Comparison of ENCODE assay signal across 16 cellular contexts in genomic region chr16:68077866-68078725, GRCh38. TPM values are rescaled to one million over a fixed set of nuclear protein-coding genes. Genes with fewer than 3 reads are reported as not detected.
DNase-seq lines count a peak whose midpoint lies in the region; ATAC-seq and TF ChIP-seq lines count a peak whose summit lies in the region.
"Had no signal": no experiment of that assay in that cellular context is flagged by ENCODE, and none has a peak within 500 bp of the region (broad histone marks: within the 10 kb centered on the region; RNA-seq: fewer than 3 reads in every experiment).

No MANE protein-coding gene starts in this region.

- H3K36me3 Mint-ChIP-seq in activated naive CD8-positive, alpha-beta T cell treated with anti-CD3 and anti-CD28 coated beads, Interleukin-2, amount 10 ng/mL, durations not matched to agents 7 days and 5 days: peaks cover 32% of the 10 kb centered on the region
- H3K36me3 Mint-ChIP-seq in natural killer cell treated with Interleukin-12 subunit alpha and Interleukin-12 subunit beta and Interleukin-15 and Interleukin-18, amount 100 ng/mL, for 72 hours: peaks cover 10% of the 10 kb centered on the region

- H3K27ac ChIP-seq in BLaER1 (peak overlapping the region; percentile 85; the same call in 1 of the 2 replicates), HEK293 (ENCODE audit: extremely low read depth, low read depth, low read length) (no peak overlapping the region), colonic mucosa (no peak overlapping the region), SJCRH30 (no peak overlapping the region)
- H3K27ac ChIP-seq: pancreas had no signal

- H4K20me1 ChIP-seq in BLaER1: peaks cover 34% of the 10 kb centered on the region

- peaks cover 79% of the 10 kb centered on the region for H3K4me1 Mint-ChIP-seq in activated naive CD8-positive, alpha-beta T cell treated with anti-CD3 and anti-CD28 coated beads, Interleukin-2, amount 10 ng/mL, durations not matched to agents 7 days and 5 days
- peaks cover 80 to 81% of the 10 kb centered on the region in 2 donors for H3K4me1 Mint-ChIP-seq in natural killer cell treated with Interleukin-12 subunit alpha and Interleukin-12 subunit beta and Interleukin-15 and Interleukin-18, amount 100 ng/mL, for 72 hours (ENCODE audit: low read depth in 2 of 2)
- H3K4me1 Mint-ChIP-seq: WTC11 had no signal

- H3K27ac Mint-ChIP-seq in activated naive CD8-positive, alpha-beta T cell treated with anti-CD3 and anti-CD28 coated beads, Interleukin-2, amount 10 ng/mL, durations not matched to agents 7 days and 5 days: peak overlapping the region; percentile 94
- H3K27ac Mint-ChIP-seq in natural killer cell treated with Interleukin-12 subunit alpha and Interleukin-12 subunit beta and Interleukin-15 and Interleukin-18, amount 100 ng/mL, for 72 hours: peak overlapping the region; percentile 93 to 95
- H3K27ac Mint-ChIP-seq: WTC11 had no signal

- CTCF ChIA-PET in HEK293 (lab: Yijun Ruan, JAX): no interaction called here

- peaks cover 99% of the 10 kb centered on the region for H3K4me1 ChIP-seq in BLaER1
- no peaks in the 10 kb centered on the region for H3K4me1 ChIP-seq in HEK293 (ENCODE audit: control insufficient read depth, insufficient read depth, low read length)
- H3K4me1 ChIP-seq in colonic mucosa: peaks cover 24% of the 10 kb centered on the region
- no peaks in the 10 kb centered on the region for H3K4me1 ChIP-seq in SJCRH30
- H3K4me1 ChIP-seq: pancreas had no signal

- peaks cover 44% of the 10 kb centered on the region for H3K36me3 ChIP-seq in BLaER1
- H3K36me3 ChIP-seq in HEK293 (ENCODE audit: control insufficient read depth in 2 of 2, insufficient read depth in 1 of 2, low read length in 2 of 2): peaks cover 8 to 55% of the 10 kb centered on the region in 2 experiments; a peak in 2 of 3 replicates
- no peaks in the 10 kb centered on the region for H3K36me3 ChIP-seq in colonic mucosa
- H3K36me3 ChIP-seq in SJCRH30: no peaks in the 10 kb centered on the region
- H3K36me3 ChIP-seq: pancreas had no signal

- no peak for DNase-seq in activated naive CD8-positive, alpha-beta T cell treated with anti-CD3 and anti-CD28 coated beads, Interleukin-2, amount 10 ng/mL, durations not matched to agents 7 days and 5 days
- DNase-seq in natural killer cell treated with Interleukin-12 subunit alpha and Interleukin-12 subunit beta and Interleukin-15 and Interleukin-18, amount 100 ng/mL, for 72 hours (ENCODE audit: low spot score): no peak
- DNase-seq in colonic mucosa: no peak
- DNase-seq in SHP77 treated with DMSO at 0.1 percent for 48 hours (lab: John Stamatoyannopoulos, UW): no peak
- DNase-seq in SJCRH30: no peak
- DNase-seq: activated effector memory CD4-positive, alpha-beta T cell treated with anti-CD3 and anti-CD28 coated beads, Interleukin-2, amount 50 U/mL, for 16 hours; AML-193; central memory CD4-positive, alpha-beta T cell; hypothalamus; left ventricle myocardium superior; SK-N-SH had no signal

- H3K9ac ChIP-seq in BLaER1: 0 out of 2 replicates have a peak overlapping the region, but pooled peaks have one; percentile 7
- H3K9ac ChIP-seq in colonic mucosa (ENCODE audit: low read depth in 2 of 2, low read length in 2 of 2): peak overlapping the region in 1 of 2 donors; percentile 55
- H3K9ac ChIP-seq: SK-N-SH had no signal

- no peaks in the 10 kb centered on the region for H3K27me3 Mint-ChIP-seq in activated naive CD8-positive, alpha-beta T cell treated with anti-CD3 and anti-CD28 coated beads, Interleukin-2, amount 10 ng/mL, durations not matched to agents 7 days and 5 days
- no peaks in the 10 kb centered on the region for H3K27me3 Mint-ChIP-seq in natural killer cell treated with Interleukin-12 subunit alpha and Interleukin-12 subunit beta and Interleukin-15 and Interleukin-18, amount 100 ng/mL, for 72 hours

- H3K27me3 ChIP-seq in BLaER1: peaks cover 5% of the 10 kb centered on the region; the same call in 1 of the 2 replicates
- no peaks in the 10 kb centered on the region for H3K27me3 ChIP-seq in colonic mucosa
- H3K27me3 ChIP-seq in SJCRH30: no peaks in the 10 kb centered on the region
- H3K27me3 ChIP-seq: pancreas had no signal

- ATAC-seq in activated naive CD8-positive, alpha-beta T cell treated with anti-CD3 and anti-CD28 coated beads, Interleukin-2, amount 10 ng/mL, durations not matched to agents 7 days and 5 days (ENCODE audit: low read depth): no peak
- ATAC-seq in natural killer cell treated with Interleukin-12 subunit alpha and Interleukin-12 subunit beta and Interleukin-15 and Interleukin-18, amount 100 ng/mL, for 72 hours: no peak
- no peak for ATAC-seq in HG03045 (IDR thresholded peaks at IDR 0.05; ENCODE audit: unreplicated experiment)
- ATAC-seq: left ventricle myocardium superior, pancreas, WTC11 had no signal

- H3K4me3 ChIP-seq in BLaER1 (no peak overlapping the region), HEK293 (ENCODE audit: low read depth, low read length) (no peak overlapping the region), colonic mucosa (no peak overlapping the region), SJCRH30 (no peak overlapping the region)
- H3K4me3 ChIP-seq: pancreas had no signal

- peak overlapping the region; percentile 73 for H3K4me3 Mint-ChIP-seq in activated naive CD8-positive, alpha-beta T cell treated with anti-CD3 and anti-CD28 coated beads, Interleukin-2, amount 10 ng/mL, durations not matched to agents 7 days and 5 days
- peak overlapping the region; percentile 72 for H3K4me3 Mint-ChIP-seq in natural killer cell treated with Interleukin-12 subunit alpha and Interleukin-12 subunit beta and Interleukin-15 and Interleukin-18, amount 100 ng/mL, for 72 hours
- H3K4me3 Mint-ChIP-seq: WTC11 had no signal

- POLR2A ChIA-PET in HEK293 (lab: Yijun Ruan, JAX): no interaction called here
- POLR2A ChIA-PET in activated naive CD8-positive, alpha-beta T cell treated with anti-CD3 and anti-CD28 coated beads, Interleukin-2, amount 10 ng/mL, durations not matched to agents 7 days and 5 days (lab: Charles Lee): interaction anchor here (0.6 to 11.3 kb wide), 3 partner anchors 6 to 208 kb away, joined by 3 to 240 read pairs (median 5); no protein-coding TSS in a partner anchor

- peak overlapping the region; percentile 87 for H3K4me2 ChIP-seq in BLaER1
- H3K4me2 ChIP-seq: SK-N-SH had no signal

- H3K9me3 ChIP-seq in BLaER1 (no peaks in the 10 kb centered on the region), HEK293 (ENCODE audit: control insufficient read depth, insufficient read depth, low read depth, low read length) (no peaks in the 10 kb centered on the region), colonic mucosa (no peaks in the 10 kb centered on the region), SJCRH30 (replicated peaks) (no peaks in the 10 kb centered on the region)
- H3K9me3 ChIP-seq: pancreas, SK-N-SH had no signal

- H3K9me3 Mint-ChIP-seq in activated naive CD8-positive, alpha-beta T cell treated with anti-CD3 and anti-CD28 coated beads, Interleukin-2, amount 10 ng/mL, durations not matched to agents 7 days and 5 days: no peaks in the 10 kb centered on the region
- no peaks in the 10 kb centered on the region for H3K9me3 Mint-ChIP-seq in natural killer cell treated with Interleukin-12 subunit alpha and Interleukin-12 subunit beta and Interleukin-15 and Interleukin-18, amount 100 ng/mL, for 72 hours
- H3K9me3 Mint-ChIP-seq: WTC11 had no signal

- TF ChIP-seq CTCF in HEK293 (tag by site-specific recombination; IDR thresholded peaks at IDR 0.05) (no peak), colonic mucosa (IDR thresholded peaks at IDR 0.05) (no peak)

- intact Hi-C loops in colonic mucosa (cut with DNase I): no loop called here

RNA-seq across cellular contexts. Expression of gene NFATC3, which starts 7.1 kb away (rescaled TPM):
- 100 to 1,000 TPM; 132 to 139 TPM for total RNA-seq in activated naive CD8-positive, alpha-beta T cell treated with anti-CD3 and anti-CD28 coated beads, Interleukin-2, amount 10 ng/mL, durations not matched to agents 7 days and 5 days
- 100 to 1,000 TPM in 1 of 2 donors, 10 to 100 TPM in 1; 91.9 to 131 TPM for total RNA-seq in natural killer cell treated with Interleukin-12 subunit alpha and Interleukin-12 subunit beta and Interleukin-15 and Interleukin-18, amount 100 ng/mL, for 72 hours
- 10 to 100 TPM; 22.5 to 29.3 TPM for total RNA-seq in colonic mucosa
- 52.7 and 53.9 TPM in 2 replicates for total RNA-seq in SJCRH30 (2014; rRNA removed; shearing (Covaris generic))

RNA-seq across cellular contexts. Expression of gene DUS2, which starts 55.0 kb away (rescaled TPM):
- 10 to 100 TPM; 21.1 to 25.2 TPM for total RNA-seq in activated naive CD8-positive, alpha-beta T cell treated with anti-CD3 and anti-CD28 coated beads, Interleukin-2, amount 10 ng/mL, durations not matched to agents 7 days and 5 days
- total RNA-seq in natural killer cell treated with Interleukin-12 subunit alpha and Interleukin-12 subunit beta and Interleukin-15 and Interleukin-18, amount 100 ng/mL, for 72 hours: 10 to 100 TPM; 23.3 to 43.5 TPM
- total RNA-seq in colonic mucosa: 10 to 100 TPM; 13.1 to 24.6 TPM
- total RNA-seq in SJCRH30 (2014; rRNA removed; shearing (Covaris generic)): 8.6 and 9.0 TPM in 2 replicates

RNA-seq across cellular contexts. Expression of gene DDX28, which starts 55.1 kb away (rescaled TPM):
- 10 to 100 TPM; 15.2 to 17.0 TPM for total RNA-seq in activated naive CD8-positive, alpha-beta T cell treated with anti-CD3 and anti-CD28 coated beads, Interleukin-2, amount 10 ng/mL, durations not matched to agents 7 days and 5 days
- total RNA-seq in natural killer cell treated with Interleukin-12 subunit alpha and Interleukin-12 subunit beta and Interleukin-15 and Interleukin-18, amount 100 ng/mL, for 72 hours: 10 to 100 TPM; 16.2 to 20.1 TPM
- total RNA-seq in colonic mucosa: 10 to 100 TPM in 1 of 2 donors, 1 to 10 TPM in 1; 6.8 to 10.7 TPM
- 9.4 and 9.9 TPM in 2 replicates for total RNA-seq in SJCRH30 (2014; rRNA removed; shearing (Covaris generic))
